24 cellular contexts compared by ENCODE assay signal in genomic region chr3:56952051-56952450, GRCh38.
"Had no signal": no experiment of that assay in that cellular context is flagged by ENCODE, and none has a peak within 500 bp of the region (broad histone marks: within the 10 kb centered on the region; RNA-seq: fewer than 3 reads in every experiment).

No MANE protein-coding gene starts in this region.

- DNase-seq: dermis blood vessel endothelial cell; dorsolateral prefrontal cortex; effector CD4-positive, alpha-beta T cell; effector memory CD8-positive, alpha-beta T cell; endodermal cell; foreskin keratinocyte; heart left ventricle; hypothalamus; immature natural killer cell; islet precursor cell; kidney; kidney glomerular epithelial cell; left cardiac atrium; left lung; left ventricle myocardium superior; lower lobe of right lung; mesenchymal stem cell; midbrain; naive B cell had no signal

- H3K9me3 ChIP-seq: esophagus muscularis mucosa, heart left ventricle, left lung, lower lobe of right lung had no signal

- H3K79me2 ChIP-seq: hepatocyte had no signal

- H3K27me3 ChIP-seq: dorsolateral prefrontal cortex, esophagus muscularis mucosa, foreskin keratinocyte, gastroesophageal sphincter, heart left ventricle, hepatocyte, left lung had no signal

- H2AFZ ChIP-seq: hepatocyte had no signal

- H3K36me3 ChIP-seq: esophagus muscularis mucosa, gastroesophageal sphincter, heart left ventricle, left lung, lower lobe of right lung had no signal

- H3K4me2 ChIP-seq: hepatocyte had no signal

- H3K4me1 ChIP-seq: foreskin keratinocyte, heart left ventricle, left lung, lower lobe of right lung had no signal

- H3K27ac ChIP-seq: coronary artery, dorsolateral prefrontal cortex, epithelial cell of prostate, esophagus muscularis mucosa, foreskin keratinocyte, gastroesophageal sphincter, heart left ventricle, hepatocyte, left lung, lower lobe of right lung had no signal

- H3K4me3 ChIP-seq: coronary artery, dorsolateral prefrontal cortex, esophagus muscularis mucosa, gastroesophageal sphincter, heart left ventricle, hepatocyte, left lung, lower lobe of right lung had no signal
